Comparison of ENCODE assay signal across 21 cellular contexts in genomic region chr15:36371509-36371908, GRCh38.
DNase-seq lines count a peak whose midpoint lies in the region; ATAC-seq and TF ChIP-seq lines count a peak whose summit lies in the region.
"Had no signal": no experiment of that assay in that cellular context is flagged by ENCODE, and none has a peak within 500 bp of the region (broad histone marks: within the 10 kb centered on the region; RNA-seq: fewer than 3 reads in every experiment).

No MANE protein-coding gene starts in this region.

- H3K9ac ChIP-seq in HCT116 (ENCODE audit: low read length) (peak overlapping the region; percentile 39), skeletal muscle satellite cell (ENCODE audit: low read depth, low read length) (no peak overlapping the region)

- no TSS peak for BruUV-seq in HCT116 (replicated peaks; lab: Mats Ljungman, UMichigan)

- no peaks in the 10 kb centered on the region for H3K79me2 ChIP-seq in HCT116 (ENCODE audit: insufficient read depth, low read length)

- intact Hi-C loops in HCT116 (cut with micrococcal nuclease) (no loop called here), ovary (cut with DNase I) (no loop called here), esophagus muscularis mucosa (cut with DNase I) (no loop called here)

- TF ChIP-seq POLR2A in HCT116 (IDR thresholded peaks at IDR 0.05; ENCODE audit: borderline replicate concordance, extremely low read depth, insufficient read depth, insufficient read length): no peak
- TF ChIP-seq POLR2A in ovary (IDR thresholded peaks at IDR 0.05): no peak
- no peak for TF ChIP-seq POLR2A in esophagus muscularis mucosa (IDR thresholded peaks at IDR 0.05; ENCODE audit: low read depth)

- TF ChIP-seq RAD21 in HCT116 (IDR thresholded peaks at IDR 0.05; ENCODE audit: low read depth): no peak

- ATAC-seq in HCT116 (no peak), HG03432 (IDR thresholded peaks at IDR 0.05; ENCODE audit: unreplicated experiment) (no peak)
- ATAC-seq: gastroesophageal sphincter, GM23338, HepG2, mucosa of descending colon, pancreas had no signal

- POLR2A ChIA-PET in HCT116 (lab: Charles Lee) (no interaction called here), RWPE1 (lab: Yijun Ruan, JAX; ENCODE audit: low non-redundant PET) (no interaction called here)

- H3K36me3 ChIP-seq in HCT116 (ENCODE audit: control insufficient read depth in 1 of 2, insufficient read depth in 2 of 2, low read length in 2 of 2) (peaks cover 0 to 2% of the 10 kb centered on the region in 2 experiments; a peak in 1 of 4 replicates), skeletal muscle satellite cell (ENCODE audit: insufficient read depth, low read length) (no peaks in the 10 kb centered on the region), ovary (no peaks in the 10 kb centered on the region), esophagus muscularis mucosa (no peaks in the 10 kb centered on the region)
- H3K36me3 ChIP-seq: gastroesophageal sphincter, pancreas, right atrium auricular region had no signal

- no peak for TF ChIP-seq CTCF in HCT116 (IDR thresholded peaks at IDR 0.05 in 2 of 3, conservative IDR thresholded peaks at IDR 0.05 in 1 of 3; ENCODE audit: borderline replicate concordance in 1 of 3, insufficient read depth in 1 of 3, low read depth in 2 of 3, low read length in 2 of 3)
- no peak for TF ChIP-seq CTCF in RWPE1 (conservative IDR thresholded peaks at IDR 0.05; ENCODE audit: low read depth)
- TF ChIP-seq CTCF in ovary (IDR thresholded peaks at IDR 0.05): no peak
- no peak for TF ChIP-seq CTCF in esophagus muscularis mucosa (IDR thresholded peaks at IDR 0.05)

- H3K27ac ChIP-seq in HCT116 (ENCODE audit: low read depth, low read length): peak overlapping the region; percentile 88; the same call in 1 of the 2 replicates
- H3K27ac ChIP-seq in RWPE1: no peak overlapping the region
- no peak overlapping the region for H3K27ac ChIP-seq in ovary
- no peak overlapping the region for H3K27ac ChIP-seq in esophagus muscularis mucosa (replicated peaks in 1 of 4)
- H3K27ac ChIP-seq: gastroesophageal sphincter, pancreas, right atrium auricular region had no signal

- TF ChIP-seq EP300 in ovary (IDR thresholded peaks at IDR 0.05): no peak
- no peak for TF ChIP-seq EP300 in esophagus muscularis mucosa (IDR thresholded peaks at IDR 0.05)

- RAD21 ChIA-PET in HCT116 (lab: Charles Lee; ENCODE audit: low non-redundant PET in 1 of 2, low total read pairs in 2 of 2, uncharacterized antibody in 2 of 2, unreplicated experiment in 2 of 2): no interaction called here

- H4K20me1 ChIP-seq in HCT116 (ENCODE audit: insufficient read depth): no peaks in the 10 kb centered on the region

- CTCF ChIA-PET in HCT116 (lab: Charles Lee): no interaction called here
- CTCF ChIA-PET in RWPE1 (lab: Yijun Ruan, JAX): no interaction called here

- H3K9me3 ChIP-seq in HCT116 (ENCODE audit: control insufficient read depth in 1 of 2, insufficient read depth in 1 of 2, low read depth in 1 of 2, low read length in 2 of 2) (no peaks in the 10 kb centered on the region), skeletal muscle satellite cell (replicated peaks; ENCODE audit: low read length) (no peaks in the 10 kb centered on the region), ovary (no peaks in the 10 kb centered on the region), esophagus muscularis mucosa (no peaks in the 10 kb centered on the region)
- H3K9me3 ChIP-seq: gastroesophageal sphincter, mucosa of descending colon, pancreas, right atrium auricular region had no signal

- H3K4me2 ChIP-seq in HCT116 (ENCODE audit: low read length): peak overlapping the region; percentile 50
- H3K4me2 ChIP-seq in skeletal muscle satellite cell (ENCODE audit: low read length): peak overlapping the region; percentile 63
- H3K4me2 ChIP-seq: GM23338 had no signal

- DNase-seq in HCT116 (ENCODE audit: low read depth, low spot score) (peak; percentile 18), RWPE1 (ENCODE audit: low spot score) (peak; percentile 36), fibroblast of gingiva (ENCODE audit: low read depth) (peak; percentile 4), ovary (no peak), esophagus muscularis mucosa (ENCODE audit: extremely low spot score) (no peak)
- DNase-seq: activated B cell treated with CpG ODN at 0.5 μM for 24 hours; activated naive CD4-positive, alpha-beta T cell treated with anti-CD3 and anti-CD28 coated beads, Interleukin-2, amount 50 U/mL, for 16 hours; CD4-positive, alpha-beta T cell; central memory CD4-positive, alpha-beta T cell; mucosa of descending colon; NCI-H1105; NCI-H2029; pancreas; SHP77 treated with DMSO at 0.1 percent for 48 hours; stimulated activated CD4-positive, alpha-beta T cell treated with anti-CD3 and anti-CD28 coated beads, Interleukin-12 subunit alpha, Interleukin-12 subunit beta, amount 100 ng/mL, for 4 hours had no signal

- no peak overlapping the region for H2AFZ ChIP-seq in HCT116 (ENCODE audit: low read depth, low read length, poor library complexity, severe bottlenecking)
- H2AFZ ChIP-seq: GM23338 had no signal

- no peaks in the 10 kb centered on the region for H3K9me2 ChIP-seq in HCT116 (ENCODE audit: insufficient read depth)

- H3K27me3 ChIP-seq in HCT116 (ENCODE audit: insufficient read depth, low read length) (no peaks in the 10 kb centered on the region), skeletal muscle satellite cell (ENCODE audit: control insufficient read depth, insufficient read depth, low read length) (no peaks in the 10 kb centered on the region), ovary (no peaks in the 10 kb centered on the region), esophagus muscularis mucosa (no peaks in the 10 kb centered on the region)
- H3K27me3 ChIP-seq: gastroesophageal sphincter, pancreas, right atrium auricular region had no signal

- H3K4me1 ChIP-seq in HCT116 (ENCODE audit: control insufficient read depth in 1 of 2, insufficient read depth in 2 of 2, low read length in 2 of 2): peaks cover 51 to 57% of the 10 kb centered on the region in 2 experiments
- H3K4me1 ChIP-seq in skeletal muscle satellite cell (ENCODE audit: control insufficient read depth, insufficient read depth, low read length): peaks cover 27% of the 10 kb centered on the region
- no peaks in the 10 kb centered on the region for H3K4me1 ChIP-seq in ovary (ENCODE audit: insufficient read depth)
- H3K4me1 ChIP-seq in esophagus muscularis mucosa: no peaks in the 10 kb centered on the region
- H3K4me1 ChIP-seq: gastroesophageal sphincter, pancreas, right atrium auricular region had no signal

- H3K4me3 ChIP-seq in HCT116 (replicated peaks in 1 of 2; ENCODE audit: low read depth in 1 of 2, low read length in 2 of 2) (no peak overlapping the region), skeletal muscle satellite cell (ENCODE audit: low read length) (no peak overlapping the region), ovary (no peak overlapping the region), esophagus muscularis mucosa (no peak overlapping the region)
- H3K4me3 ChIP-seq: gastroesophageal sphincter, GM23338, mucosa of descending colon, pancreas, right atrium auricular region had no signal

TF ChIP-seq in HCT116, 20 proteins besides CTCF, POLR2A, EP300 and RAD21:
- TF ChIP-seq SP1 (IDR thresholded peaks at IDR 0.05; ENCODE audit: low read depth): no peak
- no peak for TF ChIP-seq ZBTB33 (IDR thresholded peaks at IDR 0.05; ENCODE audit: extremely low read depth, insufficient replicate concordance, low read length)
- TF ChIP-seq YY1 (IDR thresholded peaks at IDR 0.05; ENCODE audit: extremely low read depth, insufficient replicate concordance, low read depth, low read length): no peak
- no peak for TF ChIP-seq EGR1 (IDR thresholded peaks at IDR 0.05; ENCODE audit: low read depth)

Comparison
In these comparisons a context has a peak if more than half of its experiments do, and no peak if none do; other contexts are left out.
1. DNase-seq: peak in HCT116 (single experiment), RWPE1 (single experiment) and fibroblast of gingiva (single experiment); none in ovary (0 of 5) and esophagus muscularis mucosa (single experiment).